15 cellular contexts compared by ENCODE assay signal in genomic region chr19:41696402-41697197, GRCh38. TPM values are rescaled to one million over a fixed set of nuclear protein-coding genes. Genes with fewer than 3 reads are reported as not detected.
DNase-seq lines count a peak whose midpoint lies in the region; ATAC-seq and TF ChIP-seq lines count a peak whose summit lies in the region.
"Had no signal": no experiment of that assay in that cellular context is flagged by ENCODE, and none has a peak within 500 bp of the region (broad histone marks: within the 10 kb centered on the region; RNA-seq: fewer than 3 reads in every experiment).

No MANE protein-coding gene starts in this region.

- no peak overlapping the region for H3K27ac Mint-ChIP-seq in naive thymus-derived CD8-positive, alpha-beta T cell
- H3K27ac Mint-ChIP-seq: memory B cell had no signal

- H3K4me1 Mint-ChIP-seq in naive thymus-derived CD8-positive, alpha-beta T cell, result peaks cover 0 to 3% (median 1%) of the 10 kb centered on the region in 4 donors

- H3K9me3 Mint-ChIP-seq in naive thymus-derived CD8-positive, alpha-beta T cell, result peaks cover 0 to 17% (median 12%) of the 10 kb centered on the region in 9 donors

- H3K27me3 Mint-ChIP-seq in naive thymus-derived CD8-positive, alpha-beta T cell, result peaks cover 12 to 62% (median 28%) of the 10 kb centered on the region in 5 donors

- H3K27me3 ChIP-seq in prostate gland (replicated peaks; ENCODE audit: insufficient read depth), result peaks cover 8% of the 10 kb centered on the region

- no peak for TF ChIP-seq POLR2A in prostate gland (IDR thresholded peaks at IDR 0.05)

- POLR2A ChIA-PET in naive thymus-derived CD8-positive, alpha-beta T cell (lab: Charles Lee), result no interaction called here

- H3K36me3 Mint-ChIP-seq in naive thymus-derived CD8-positive, alpha-beta T cell, result peaks cover 2 to 13% (median 7%) of the 10 kb centered on the region in 3 donors
- H3K36me3 Mint-ChIP-seq: memory B cell had no signal

- H3K4me3 ChIP-seq in Jurkat, Clone E6-1 (ENCODE audit: low read length), result no peak overlapping the region
- no peak overlapping the region for H3K4me3 ChIP-seq in prostate gland
- H3K4me3 ChIP-seq: MG63 had no signal

- no peaks in the 10 kb centered on the region for H3K4me1 ChIP-seq in prostate gland (replicated peaks)

- H3K27ac ChIP-seq in prostate gland, result no peak overlapping the region

- 66% methylated on average over 7 of the region's 7 CpGs for WGBS in prostate gland

- H3K4me3 Mint-ChIP-seq in naive thymus-derived CD8-positive, alpha-beta T cell, result no peak overlapping the region
- H3K4me3 Mint-ChIP-seq: memory B cell had no signal

- no peaks in the 10 kb centered on the region for H3K9me3 ChIP-seq in prostate gland

- H3K36me3 ChIP-seq in prostate gland, result no peaks in the 10 kb centered on the region
- H3K36me3 ChIP-seq: MG63 had no signal

- DNase-seq in NOMO-1 treated with DMSO at 0.1 percent for 48 hours (lab: John Stamatoyannopoulos, UW; ENCODE audit: unreplicated experiment), result peak; percentile 5
- DNase-seq in NOMO-1 treated with dmso at 0.1 percent for 144 hours (lab: John Stamatoyannopoulos, UW; ENCODE audit: unreplicated experiment), result no peak
- peak; percentile 11 for DNase-seq in Jurkat, Clone E6-1 (ENCODE audit: low read depth, low spot score)
- DNase-seq in activated CD8-positive, alpha-beta memory T cell treated with anti-CD3 and anti-CD28 coated beads, Interleukin-2, amount 50 U/mL, for 4 hours, result peak; percentile 9
- DNase-seq in mucosa of gallbladder (ENCODE audit: low spot score), result peak; percentile 21
- no peak for DNase-seq in naive thymus-derived CD8-positive, alpha-beta T cell
- DNase-seq in prostate gland (ENCODE audit: low spot score), result no peak
- DNase-seq: 8988T, DMS79, MG63, NCI-H748 treated with DMSO at 0.1 percent for 48 hours, T-helper 1 cell had no signal

- intact Hi-C loops in prostate gland (cut with DNase I), result no loop called here

- TF ChIP-seq CTCF in prostate gland (IDR thresholded peaks at IDR 0.05), result no peak

- no peak for ATAC-seq in GM18868 (IDR thresholded peaks at IDR 0.05; ENCODE audit: unreplicated experiment)
- ATAC-seq in naive thymus-derived CD8-positive, alpha-beta T cell, result no peak

RNA-seq across cellular contexts. Expression of gene CEACAM7, which starts 8.5 kb away (rescaled TPM):
- not detected for polyA plus RNA-seq in Jurkat, Clone E6-1 (2012; ENCODE audit: insufficient read depth, insufficient read length)
- total RNA-seq in mucosa of gallbladder (2.6 TPM), prostate gland (not detected)
- total RNA-seq in naive thymus-derived CD8-positive, alpha-beta T cell, result not detected
- not detected for polyA plus RNA-seq in naive thymus-derived CD8-positive, alpha-beta T cell
- total RNA-seq: H1 had no signal
- polyA plus RNA-seq: H1 had no signal

RNA-seq across cellular contexts. Expression of gene CEACAM5, which starts 11.8 kb away (rescaled TPM):
- not detected for polyA plus RNA-seq in Jurkat, Clone E6-1 (2012; ENCODE audit: insufficient read depth, insufficient read length)
- total RNA-seq in mucosa of gallbladder, result 1.2 TPM
- total RNA-seq in naive thymus-derived CD8-positive, alpha-beta T cell, result not detected
- not detected for polyA plus RNA-seq in naive thymus-derived CD8-positive, alpha-beta T cell
- total RNA-seq in prostate gland, result 1 to 10 TPM in 1 of 2 donors, under 1 TPM in 1; 0.32 to 3.4 TPM
- total RNA-seq: H1 had no signal
- polyA plus RNA-seq: H1 had no signal

RNA-seq across cellular contexts. Expression of gene CEACAM6, which starts 58.7 kb away (rescaled TPM):
- not detected for polyA plus RNA-seq in Jurkat, Clone E6-1 (2012; ENCODE audit: insufficient read depth, insufficient read length)
- 61.6 TPM for total RNA-seq in mucosa of gallbladder
- not detected for total RNA-seq in naive thymus-derived CD8-positive, alpha-beta T cell
- not detected for polyA plus RNA-seq in naive thymus-derived CD8-positive, alpha-beta T cell
- 1 to 10 TPM; 2.5 to 6.3 TPM for total RNA-seq in prostate gland
- total RNA-seq: H1 had no signal
- polyA plus RNA-seq: H1 had no signal

Comparison
In these comparisons a context has a peak if more than half of its experiments do, and no peak if none do; other contexts are left out.
1. DNase-seq: peak in NOMO-1 treated with DMSO at 0.1 percent for 48 hours (single experiment), Jurkat, Clone E6-1 (single experiment), activated CD8-positive, alpha-beta memory T cell treated with anti-CD3 and anti-CD28 coated beads, Interleukin-2, amount 50 U/mL, for 4 hours (single experiment) and mucosa of gallbladder (single experiment); none in NOMO-1 treated with dmso at 0.1 percent for 144 hours (single experiment), naive thymus-derived CD8-positive, alpha-beta T cell (0 of 10) and prostate gland (single experiment).